ENCODE assay signal across 8 cellular contexts in the genomic region with DNA sequence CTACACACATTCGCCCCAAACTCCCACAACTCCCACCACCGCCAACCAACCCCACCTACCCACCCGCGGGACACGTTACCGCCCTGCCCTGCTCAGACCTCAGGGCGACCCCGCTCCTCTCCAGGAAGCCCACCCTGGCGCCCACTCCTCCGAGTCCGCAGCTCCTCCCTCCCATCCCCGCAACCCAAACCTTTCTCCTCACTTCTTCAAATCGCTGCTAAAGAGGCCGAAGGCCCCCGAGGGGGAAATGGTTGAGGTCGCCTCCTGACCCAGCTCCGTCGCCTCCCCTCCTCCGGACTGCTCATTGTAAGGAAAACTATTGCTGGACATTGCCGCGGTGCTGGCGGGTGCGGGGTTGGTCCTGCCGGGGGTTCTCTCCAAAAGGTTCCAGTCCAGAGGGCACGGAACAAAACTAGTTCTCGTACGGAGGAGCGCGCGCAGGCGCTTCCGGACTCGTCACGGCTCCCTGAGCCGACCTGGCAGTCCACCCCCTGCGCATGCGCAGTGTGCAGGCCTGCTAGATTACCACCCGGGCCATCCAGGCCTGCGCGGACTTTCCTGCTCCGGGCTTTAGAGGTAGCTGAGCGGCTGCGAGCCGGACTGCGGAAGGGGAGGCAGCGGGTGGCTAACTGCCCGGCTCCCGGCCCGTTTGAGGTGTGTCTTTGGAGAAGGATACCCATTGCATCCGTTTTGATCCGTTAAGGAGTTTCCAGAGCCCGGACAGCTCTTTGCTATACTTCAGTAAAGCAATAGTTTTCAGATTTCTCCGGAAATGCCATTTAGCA. TPM values are rescaled to one million over a fixed set of nuclear protein-coding genes. Genes with fewer than 3 reads are reported as not detected.
DNase-seq lines count a peak whose midpoint lies in the region; ATAC-seq and TF ChIP-seq lines count a peak whose summit lies in the region.

AP3B1 (minus strand) TSS at position 449 of the 785 bp plus-strand sequence; CDS start at position 330, 119 bp downstream.

- no peaks in the 10 kb centered on the region for H3K9me3 Mint-ChIP-seq in activated naive CD8-positive, alpha-beta T cell (ENCODE audit: low read depth)

- H3K4me1 Mint-ChIP-seq in activated naive CD8-positive, alpha-beta T cell (ENCODE audit: low read depth): peaks cover 42% of the 10 kb centered on the region

- H3K27ac ChIP-seq in temporal lobe (ENCODE audit: low read depth, low read length): peak within 1 kb of the TSS; percentile 58

- no peaks in the 10 kb centered on the region for H3K27me3 Mint-ChIP-seq in activated naive CD8-positive, alpha-beta T cell

- POLR2A ChIA-PET in GM10248 (lab: Yijun Ruan, JAX): interaction anchor here (2.2 kb wide), 1 partner anchor 66 kb away, joined by 15 read pairs; the partner anchor contains the start of gene SCAMP1

- peak; percentile 86 for ATAC-seq in HG02623 (IDR thresholded peaks at IDR 0.05; ENCODE audit: unreplicated experiment)

- TF ChIP-seq CTCF in GM10248 (IDR thresholded peaks at IDR 0.05; ENCODE audit: control extremely low read depth, extremely low read depth, low read depth, missing control alignments): no peak

- H3K36me3 Mint-ChIP-seq in activated naive CD8-positive, alpha-beta T cell: no peaks in the 10 kb centered on the region

- peak; percentile 98 for DNase-seq in GM10248 (ENCODE audit: extremely low spot score)
- DNase-seq in NCI-H1105 (lab: John Stamatoyannopoulos, UW): peak; percentile 92
- peak; percentile 96 for DNase-seq in SKM-1 treated with dmso at 0.1 percent for 144 hours (lab: John Stamatoyannopoulos, UW; ENCODE audit: unreplicated experiment)
- DNase-seq in glomerular endothelial cell (ENCODE audit: extremely low read depth, low read depth, low spot score): peak; percentile 88
- DNase-seq in occipital lobe (lab: John Stamatoyannopoulos, UW): peak; percentile 98

- H3K27ac Mint-ChIP-seq in activated naive CD8-positive, alpha-beta T cell: peak within 1 kb of the TSS; percentile 97

- H3K4me3 Mint-ChIP-seq in activated naive CD8-positive, alpha-beta T cell: peak within 1 kb of the TSS; percentile 94

- CTCF ChIA-PET in GM10248 (lab: Yijun Ruan, JAX): interaction anchor here (0.8 to 2.5 kb wide), 8 partner anchors 10 to 663 kb away, joined by 3 to 14 read pairs (median 6); partner anchors contain the start of gene SCAMP1

RNA-seq across cellular contexts. Expression of gene AP3B1, which starts in this region (rescaled TPM):
- total RNA-seq in glomerular endothelial cell (35.8 and 44.5 TPM in 2 replicates), occipital lobe (34.3 TPM), temporal lobe (24.8 TPM)

Comparison
In these comparisons a context has a peak if more than half of its experiments do, and no peak if none do; other contexts are left out.
1. Peak in every context shown above with its lines: DNase-seq, ATAC-seq and H3K27ac ChIP-seq.